ENCODE assay signal across 28 cellular contexts in genomic region chr6:2204272-2204671, GRCh38.
"Had no signal": no experiment of that assay in that cellular context is flagged by ENCODE, and none has a peak within 500 bp of the region (broad histone marks: within the 10 kb centered on the region; RNA-seq: fewer than 3 reads in every experiment).

No MANE protein-coding gene starts in this region.

- H3K27me3 ChIP-seq: adrenal gland, brain microvascular endothelial cell, gastroesophageal sphincter, hepatocyte, neutrophil, ovary had no signal

- ATAC-seq: effector memory CD8-positive, alpha-beta T cell; gastroesophageal sphincter; left cardiac atrium; left ventricle myocardium superior; sciatic nerve had no signal

- DNase-seq: activated CD4-positive, alpha-beta T cell treated with anti-CD3 and anti-CD28 coated beads for 4 hours; activated CD4-positive, alpha-beta T cell treated with anti-CD3 and anti-CD28 coated beads, Interleukin-2, amount 50 U/mL, for 4 hours; activated effector memory CD4-positive, alpha-beta T cell treated with anti-CD3 and anti-CD28 coated beads, Interleukin-2, amount 50 U/mL, for 16 hours; activated naive CD4-positive, alpha-beta T cell treated with anti-CD3 and anti-CD28 coated beads for 36 hours; activated naive CD8-positive, alpha-beta T cell treated with anti-CD3 and anti-CD28 coated beads for 36 hours; activated T-cell treated with anti-CD3 and anti-CD28 coated beads for 4 hours; adrenal gland; aorta; brain microvascular endothelial cell; caudate nucleus; cortex of kidney; effector memory CD8-positive, alpha-beta T cell; islet precursor cell; left cardiac atrium; left ventricle myocardium superior; naive B cell; nephron progenitor cell; ovary; stimulated activated CD4-positive, alpha-beta T cell treated with anti-CD3 and anti-CD28 coated beads, Interleukin-12 subunit alpha, Interleukin-12 subunit beta, amount 100 ng/mL, for 4 hours; stimulated activated CD4-positive, alpha-beta T cell treated with anti-CD3 and anti-CD28 coated beads, Interleukin-4, amount 100 ng/mL, for 1 hour; trophoblast cell had no signal

- H3K4me3 ChIP-seq: adrenal gland, gastroesophageal sphincter, hepatocyte, ovary, skin epidermis, thoracic aorta had no signal

- H3K4me2 ChIP-seq: hepatocyte had no signal

- H3K27ac ChIP-seq: adrenal gland, brain microvascular endothelial cell, gastroesophageal sphincter, hepatocyte, neutrophil, ovary, VCaP had no signal

- H2AFZ ChIP-seq: hepatocyte had no signal

- H3K4me1 ChIP-seq: adrenal gland, gastroesophageal sphincter had no signal

- H3K9me3 ChIP-seq: adrenal gland, neutrophil, ovary, thoracic aorta had no signal

- H3K36me3 ChIP-seq: adrenal gland, brain microvascular endothelial cell, gastroesophageal sphincter, neutrophil, ovary, thoracic aorta had no signal
